8 cellular contexts compared by ENCODE assay signal in the genomic region with DNA sequence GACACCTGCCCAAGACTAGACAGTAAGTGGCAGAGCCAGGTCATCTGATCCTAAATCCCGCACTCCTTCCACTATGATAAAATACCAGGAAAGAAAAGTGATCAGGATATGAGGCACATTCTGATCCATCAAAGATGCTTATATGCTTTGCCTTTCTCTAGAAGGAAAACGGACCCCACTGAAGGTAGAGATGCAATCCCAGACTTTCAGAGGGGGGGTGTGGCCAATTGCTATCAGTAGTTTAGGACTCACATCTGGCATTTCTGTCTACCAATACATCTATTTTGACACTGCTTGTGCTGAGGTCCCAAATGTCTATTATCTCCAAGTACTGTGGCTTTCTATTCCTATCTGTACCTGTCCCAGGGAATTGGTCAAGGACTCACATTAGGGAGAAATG. TPM values are rescaled to one million over a fixed set of nuclear protein-coding genes. Genes with fewer than 3 reads are reported as not detected.
DNase-seq lines count a peak whose midpoint lies in the region; ATAC-seq and TF ChIP-seq lines count a peak whose summit lies in the region.

No MANE protein-coding gene starts in this region.

- H3K9me3 ChIP-seq in gastroesophageal sphincter = no peaks in the 10 kb centered on the region

- peaks cover 0 to 70% (median 37%) of the 10 kb centered on the region in 3 donors for H3K4me1 ChIP-seq in gastroesophageal sphincter

- peaks cover 14% of the 10 kb centered on the region for H3K36me3 ChIP-seq in H7 (replicated peaks; ENCODE audit: control insufficient read depth, insufficient read depth, low read length)
- H3K36me3 ChIP-seq in gastroesophageal sphincter = peaks cover 0 to 18% of the 10 kb centered on the region in 2 donors

- 30 to 31% methylated on average over 2 of the region's 2 CpGs for WGBS in gastroesophageal sphincter (ENCODE audit: low coverage in 1 of 2), 2 donors

- no peak for ATAC-seq in gastroesophageal sphincter
- ATAC-seq in GM18873 (IDR thresholded peaks at IDR 0.05; ENCODE audit: low FRiP score, unreplicated experiment) = no peak

- no peak for TF ChIP-seq POLR2A in gastroesophageal sphincter (IDR thresholded peaks at IDR 0.05)

- no peak for TF ChIP-seq CTCF in VCaP (conservative IDR thresholded peaks at IDR 0.05)
- TF ChIP-seq CTCF in gastroesophageal sphincter (IDR thresholded peaks at IDR 0.05) = no peak

- H3K4me3 ChIP-seq in H7 (ENCODE audit: insufficient read depth, low read depth, low read length) (peak overlapping the region; percentile 96; the same call in 1 of the 2 replicates), gastroesophageal sphincter (peak overlapping the region; percentile 75 to 94), skin epidermis (peak overlapping the region; percentile 4 to 89 (median 85))

- TF ChIP-seq EP300 in gastroesophageal sphincter (IDR thresholded peaks at IDR 0.05) = no peak

- H3K27ac ChIP-seq in VCaP (peak overlapping the region; percentile 99; the same call in 1 of the 2 replicates), gastroesophageal sphincter (peak overlapping the region in 3 of 4 donors; percentile 99 to 100 (median 100)), skin epidermis (peak overlapping the region in 3 of 21 experiments; percentile 99 to 100 (median 100))

- H3K27me3 ChIP-seq in H7 (ENCODE audit: control insufficient read depth, insufficient read depth, low read length) (no peaks in the 10 kb centered on the region), gastroesophageal sphincter (no peaks in the 10 kb centered on the region)

- DNase-seq in H7 = no peak
- no peak for DNase-seq in SKM-1 treated with dmso at 0.1 percent for 144 hours (lab: John Stamatoyannopoulos, UW; ENCODE audit: unreplicated experiment)
- DNase-seq in DMS153 treated with DMSO at 0.1 percent for 48 hours (lab: John Stamatoyannopoulos, UW; ENCODE audit: unreplicated experiment) = no peak
- DNase-seq in activated gamma-delta T cell treated with Interleukin-2 at 50 U/mL for 16 hours = no peak

RNA-seq across cellular contexts. Expression of a gene that starts 1.7 kb away (rescaled TPM):
- 1.9 and 2.4 TPM in 2 replicates for total RNA-seq in H7 (2014; rRNA removed; shearing (Covaris generic))
- total RNA-seq in gastroesophageal sphincter = 10 to 100 TPM; 15.9 to 34.7 (median 22.2) TPM

RNA-seq across cellular contexts. Expression of a gene that starts 15.6 kb away (rescaled TPM):
- 5,491 and 6,126 TPM in 2 replicates for total RNA-seq in H7 (2014; rRNA removed; shearing (Covaris generic))
- total RNA-seq in gastroesophageal sphincter = 1,000 to 10,000 TPM; 1,300 to 1,812 (median 1,580) TPM

RNA-seq across cellular contexts. Expression of a gene that starts 36.2 kb away (rescaled TPM):
- total RNA-seq in H7 (2014; rRNA removed; shearing (Covaris generic)) = 13.6 and 19.8 TPM in 2 replicates
- total RNA-seq in gastroesophageal sphincter = 10 to 100 TPM in 3 of 4 donors, 1 to 10 TPM in 1; 9.7 to 17.6 (median 12.1) TPM

RNA-seq across cellular contexts. Expression of a gene that starts 54.3 kb away (rescaled TPM):
- total RNA-seq in H7 (2014; rRNA removed; shearing (Covaris generic)) = 0.07 and 0.92 TPM in 2 replicates
- total RNA-seq in gastroesophageal sphincter = 10 to 100 TPM in 1 of 4 donors, 1 to 10 TPM in 3; 3.0 to 11.0 (median 4.7) TPM
